Comparison of ENCODE assay signal across 1 cellular context in genomic region chr2:161425966-161426365, GRCh38.
A peak's percentile ranks its signal among the peaks of the same experiment; 100 is the strongest.
TF ChIP-seq lines count a peak whose summit lies in the region.

No MANE protein-coding gene starts in this region.

TF ChIP-seq in GM23338, 12 proteins besides CTCF, POLR2A, EP300 and RAD21 (continued from another document):
- TF ChIP-seq EZH2 (IDR thresholded peaks at IDR 0.05; ENCODE audit: low read depth, unreplicated experiment) (peak; percentile 85), EZH2phosphoT487 (IDR thresholded peaks at IDR 0.05; ENCODE audit: unreplicated experiment) (no peak), ZNF114 (CRISPR knock-in tag; IDR thresholded peaks at IDR 0.05) (no peak), ZNF331 (CRISPR knock-in tag; IDR thresholded peaks at IDR 0.05; ENCODE audit: low read depth) (no peak), NANOG (IDR thresholded peaks at IDR 0.05; ENCODE audit: borderline replicate concordance) (no peak)
